9 cellular contexts compared by ENCODE assay signal in the genomic region with DNA sequence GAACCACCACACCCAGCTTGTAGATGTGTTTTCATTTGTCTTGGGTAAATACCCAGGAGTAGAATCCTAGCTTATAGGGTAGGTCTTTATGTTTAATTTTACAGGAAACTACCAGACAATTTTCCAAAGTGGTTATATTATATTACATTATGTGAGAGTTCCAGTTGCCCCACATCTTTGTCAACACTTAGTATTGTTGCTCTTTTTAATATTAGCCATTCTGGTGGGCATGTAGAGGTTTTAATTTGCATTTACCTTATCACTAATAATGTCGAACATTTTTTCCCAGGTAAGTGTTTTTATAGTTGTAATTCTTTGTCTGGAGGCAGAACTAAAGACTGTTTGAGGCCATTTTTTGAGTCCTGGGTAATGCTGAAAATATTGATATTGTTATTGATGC. TPM values are rescaled to one million over a fixed set of nuclear protein-coding genes. Genes with fewer than 3 reads are reported as not detected.
"Had no signal": no experiment of that assay in that cellular context is flagged by ENCODE, and none has a peak within 500 bp of the region (broad histone marks: within the 10 kb centered on the region; RNA-seq: fewer than 3 reads in every experiment).

No MANE protein-coding gene starts in this region.

- DNase-seq: IMR-90, KBM-7, KG1 had no signal

- H3K27ac ChIP-seq: HL-60 had no signal

- FAIRE-seq: HTR-8/SVneo, K562 had no signal

- ATAC-seq: K562 had no signal

- H3K4me3 ChIP-seq: K562 had no signal

RNA-seq across cellular contexts. Expression of a gene that starts 3.5 kb away (rescaled TPM):
- total RNA-seq: HT-29, HT1080, IMR-90, K562 had no signal
- polyA plus RNA-seq: IgD-negative memory B cell, IMR-90, K562 had no signal
